ENCODE assay signal across 9 cellular contexts in genomic region chr13:110676511-110677204, GRCh38. TPM values are rescaled to one million over a fixed set of nuclear protein-coding genes. Genes with fewer than 3 reads are reported as not detected.
DNase-seq lines count a peak whose midpoint lies in the region; ATAC-seq, FAIRE-seq and TF ChIP-seq lines count a peak whose summit lies in the region.
"Had no signal": no experiment of that assay in that cellular context is flagged by ENCODE, and none has a peak within 500 bp of the region (broad histone marks: within the 10 kb centered on the region; RNA-seq: fewer than 3 reads in every experiment).

No MANE protein-coding gene starts in this region.

- no peak for DNase-seq in lower lobe of right lung
- DNase-seq in NCI-H69 (lab: John Stamatoyannopoulos, UW), result no peak
- no peak for DNase-seq in H54 (ENCODE audit: insufficient read length, low spot score)
- no peak for DNase-seq in cerebellar nuclear complex (lab: John Stamatoyannopoulos, UW)
- DNase-seq in NCI-H1694 treated with DMSO at 0.1 percent for 48 hours (lab: John Stamatoyannopoulos, UW), result no peak
- DNase-seq: IMR-90 had no signal

- H3K4me1 Mint-ChIP-seq in IgD-negative memory B cell, result peaks cover 19 to 50% (median 46%) of the 10 kb centered on the region in 3 donors

- ATAC-seq in GM18508 (IDR thresholded peaks at IDR 0.05; ENCODE audit: insufficient read depth, unreplicated experiment), result peak; percentile 63
- ATAC-seq in GM21528 (IDR thresholded peaks at IDR 0.05; ENCODE audit: low FRiP score, unreplicated experiment), result peak; percentile 81
- peak; percentile 69 to 72 for ATAC-seq in lower lobe of right lung

- FAIRE-seq in H54 (lab: Jason Lieb, UNC), result no peak

- H3K4me1 ChIP-seq in lower lobe of right lung, result no peaks in the 10 kb centered on the region

- intact Hi-C loops in lower lobe of right lung (cut with DNase I), result no loop called here

- TF ChIP-seq CTCF in lower lobe of right lung (IDR thresholded peaks at IDR 0.05), result no peak

- peak overlapping the region; percentile 97 to 100 (median 100) for H3K27ac Mint-ChIP-seq in IgD-negative memory B cell

- no peak for TF ChIP-seq POLR2A in H54 (IDR thresholded peaks at IDR 0.05; ENCODE audit: low read depth, low read length)

- H3K27ac ChIP-seq in lower lobe of right lung, result peak overlapping the region; percentile 11

- H3K27me3 Mint-ChIP-seq in IgD-negative memory B cell, result no peaks in the 10 kb centered on the region

- peak overlapping the region; percentile 86 to 98 (median 90) for H3K4me3 Mint-ChIP-seq in IgD-negative memory B cell

- H3K9me3 Mint-ChIP-seq in IgD-negative memory B cell, result no peaks in the 10 kb centered on the region

- H3K36me3 ChIP-seq in lower lobe of right lung, result peaks cover 46% of the 10 kb centered on the region

- H3K36me3 Mint-ChIP-seq in IgD-negative memory B cell, result peaks cover 8% of the 10 kb centered on the region

- no peaks in the 10 kb centered on the region for H3K9me3 ChIP-seq in lower lobe of right lung

- H3K4me3 ChIP-seq in lower lobe of right lung, result no peak overlapping the region

- no peaks in the 10 kb centered on the region for H3K27me3 ChIP-seq in lower lobe of right lung (ENCODE audit: low read depth)

RNA-seq across cellular contexts. Expression of gene CARS2, which starts 29.3 kb away (rescaled TPM):
- 68.5 TPM for polyA plus RNA-seq in IgD-negative memory B cell
- 70.3 TPM for total RNA-seq in lower lobe of right lung

RNA-seq across cellular contexts. Expression of gene ING1, which starts 36.8 kb away (rescaled TPM):
- 25.0 TPM for polyA plus RNA-seq in IgD-negative memory B cell
- 9.7 TPM for total RNA-seq in lower lobe of right lung
